Comparison of ENCODE assay signal across 25 cellular contexts in the genomic region with DNA sequence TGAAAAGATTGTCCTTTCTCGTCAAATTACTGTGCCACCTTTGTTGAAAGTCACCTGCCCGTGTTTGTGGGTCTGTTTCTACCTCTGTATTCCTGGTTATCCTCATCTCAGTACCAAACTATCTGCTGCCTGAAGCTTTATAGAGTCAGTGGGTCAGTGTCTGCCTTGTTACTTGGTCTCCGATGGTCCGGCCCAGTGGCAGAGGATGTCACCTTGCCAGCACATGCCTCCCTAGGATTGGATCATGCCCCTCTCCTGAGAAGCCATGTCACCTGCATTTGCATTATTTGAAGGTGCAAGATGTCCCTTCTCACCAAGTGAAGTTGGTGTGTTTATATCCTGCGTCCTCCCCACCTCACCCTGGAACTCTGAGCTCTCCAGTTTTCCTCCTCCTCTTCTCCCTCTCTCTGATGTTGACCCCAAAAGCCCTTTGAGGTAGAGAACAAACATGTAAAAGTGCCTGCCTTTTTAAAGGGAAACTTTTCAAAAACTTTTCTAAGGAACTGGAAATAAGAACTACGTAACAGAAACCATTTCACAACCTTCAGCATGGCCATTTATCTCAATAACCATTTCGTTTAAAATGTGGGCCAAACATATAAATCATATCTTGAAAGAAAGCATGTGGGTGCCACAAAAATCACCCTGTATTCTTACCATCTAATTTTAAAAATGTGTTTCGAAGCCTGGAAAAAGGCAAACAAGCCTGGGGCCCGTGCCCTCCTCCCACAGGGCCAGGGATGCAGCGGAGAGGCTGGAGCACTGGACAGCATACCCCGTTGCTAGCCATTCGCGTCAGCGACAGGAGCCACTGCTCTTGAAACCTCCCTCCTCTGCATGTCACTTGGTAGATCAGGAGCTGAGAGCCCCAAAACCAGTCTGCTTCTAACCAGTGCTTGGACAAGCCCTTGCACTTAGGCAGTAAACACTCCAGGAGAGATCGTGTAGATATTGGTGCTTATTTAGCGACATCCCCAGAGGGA.
DNase-seq lines count a peak whose midpoint lies in the region; ATAC-seq and TF ChIP-seq lines count a peak whose summit lies in the region.
"Had no signal": no experiment of that assay in that cellular context is flagged by ENCODE, and none has a peak within 500 bp of the region (broad histone marks: within the 10 kb centered on the region; RNA-seq: fewer than 3 reads in every experiment).

No MANE protein-coding gene starts in this region.

- peak overlapping the region; percentile 79 for H3K27ac Mint-ChIP-seq in dendritic cell treated with granulocyte-macrophage colony-stimulating factor and Interleukin-4, amounts not matched to agents 40 ng/mL and 50 ng/mL, for 4 days
- H3K27ac Mint-ChIP-seq in naive thymus-derived CD4-positive, alpha-beta T cell = peak overlapping the region in 1 of 9 donors; percentile 8
- H3K27ac Mint-ChIP-seq: activated CD4-positive, alpha-beta memory T cell treated with anti-CD3 and anti-CD28 coated beads for 36 hours; B cell had no signal

- in situ Hi-C loops in mammary epithelial cell (cut with MboI; ENCODE audit: low sequenced_read_pairs in 2 of 2) = no loop called here

- dilution Hi-C loops in mammary epithelial cell (cut with HindIII; ENCODE audit: low sequenced_read_pairs) = loop anchor here (5.0 kb wide), 1 partner anchor 59 kb away; no protein-coding TSS in a partner anchor

- TF ChIP-seq POLR2A in breast epithelium (IDR thresholded peaks at IDR 0.05) (no peak), uterus (IDR thresholded peaks at IDR 0.05) (no peak)

- BruUV-seq in mammary epithelial cell (replicated peaks; lab: Mats Ljungman, UMichigan) = no TSS peak

- no peak overlapping the region for H3K9ac ChIP-seq in mammary epithelial cell (ENCODE audit: insufficient read depth, low read length)

- no peaks in the 10 kb centered on the region for H3K27me3 Mint-ChIP-seq in dendritic cell treated with granulocyte-macrophage colony-stimulating factor and Interleukin-4, amounts not matched to agents 40 ng/mL and 50 ng/mL, for 4 days
- no peaks in the 10 kb centered on the region for H3K27me3 Mint-ChIP-seq in naive thymus-derived CD4-positive, alpha-beta T cell
- H3K27me3 Mint-ChIP-seq: activated CD4-positive, alpha-beta memory T cell treated with anti-CD3 and anti-CD28 coated beads for 36 hours; activated naive CD8-positive, alpha-beta T cell treated with anti-CD3 and anti-CD28 coated beads for 36 hours; B cell had no signal

- peaks cover 74% of the 10 kb centered on the region for H3K4me1 Mint-ChIP-seq in dendritic cell treated with granulocyte-macrophage colony-stimulating factor and Interleukin-4, amounts not matched to agents 40 ng/mL and 50 ng/mL, for 4 days (ENCODE audit: low read depth)
- H3K4me1 Mint-ChIP-seq in naive thymus-derived CD4-positive, alpha-beta T cell = peaks cover 0 to 15% (median 3%) of the 10 kb centered on the region in 7 donors
- H3K4me1 Mint-ChIP-seq: activated naive CD8-positive, alpha-beta T cell treated with anti-CD3 and anti-CD28 coated beads for 36 hours; B cell had no signal

- intact Hi-C loops in breast epithelium (cut with DNase I; ENCODE audit: low total_unique reads) = loop anchor here (5.0 kb wide), 1 partner anchor 1754 kb away; no protein-coding TSS in a partner anchor
- intact Hi-C loops in mammary epithelial cell (cut with micrococcal nuclease) = no loop called here
- intact Hi-C loops in dendritic cell treated with granulocyte-macrophage colony-stimulating factor and Interleukin-4, amounts not matched to agents 40 ng/mL and 50 ng/mL, for 4 days (cut with micrococcal nuclease) = no loop called here
- intact Hi-C loops in uterus (cut with DNase I; ENCODE audit: low total_unique reads) = no loop called here
- intact Hi-C loops in naive thymus-derived CD4-positive, alpha-beta T cell (cut with micrococcal nuclease) = no loop called here

- ATAC-seq in omental fat pad (ENCODE audit: low FRiP score) (peak; percentile 12), GM21360 (IDR thresholded peaks at IDR 0.05; ENCODE audit: unreplicated experiment) (no peak)
- no peak for ATAC-seq in naive thymus-derived CD4-positive, alpha-beta T cell
- ATAC-seq: A549, left lobe of liver, sciatic nerve had no signal

- H3K36me3 Mint-ChIP-seq in dendritic cell treated with granulocyte-macrophage colony-stimulating factor and Interleukin-4, amounts not matched to agents 40 ng/mL and 50 ng/mL, for 4 days (ENCODE audit: low read depth) = peaks cover 36% of the 10 kb centered on the region
- peaks cover 0 to 14% (median 9%) of the 10 kb centered on the region in 5 donors for H3K36me3 Mint-ChIP-seq in naive thymus-derived CD4-positive, alpha-beta T cell

- POLR2A ChIA-PET in naive thymus-derived CD4-positive, alpha-beta T cell (lab: Charles Lee) = no interaction called here

- CTCF ChIA-PET in mammary epithelial cell (lab: Charles Lee; ENCODE audit: low non-redundant PET) = no interaction called here
- CTCF ChIA-PET in naive thymus-derived CD4-positive, alpha-beta T cell (lab: Charles Lee) = no interaction called here

- peaks cover 12% of the 10 kb centered on the region for H3K9me3 Mint-ChIP-seq in dendritic cell treated with granulocyte-macrophage colony-stimulating factor and Interleukin-4, amounts not matched to agents 40 ng/mL and 50 ng/mL, for 4 days
- peaks cover 0 to 2% (median 0%) of the 10 kb centered on the region in 11 donors for H3K9me3 Mint-ChIP-seq in naive thymus-derived CD4-positive, alpha-beta T cell
- H3K9me3 Mint-ChIP-seq: activated naive CD8-positive, alpha-beta T cell treated with anti-CD3 and anti-CD28 coated beads for 36 hours had no signal

- H3K36me3 ChIP-seq in breast epithelium (no peaks in the 10 kb centered on the region), mammary epithelial cell (ENCODE audit: insufficient read depth, low read length) (no peaks in the 10 kb centered on the region), uterus (no peaks in the 10 kb centered on the region)
- no peaks in the 10 kb centered on the region for H3K36me3 ChIP-seq in naive thymus-derived CD4-positive, alpha-beta T cell (ENCODE audit: control insufficient read depth in 2 of 3, insufficient read depth in 3 of 3, low read length in 3 of 3)
- H3K36me3 ChIP-seq: SJSA1 had no signal

- H3K4me1 ChIP-seq in breast epithelium (peaks cover 0 to 7% of the 10 kb centered on the region in 2 donors), mammary epithelial cell (ENCODE audit: insufficient read depth, low read length) (no peaks in the 10 kb centered on the region), uterus (peaks cover 0 to 6% of the 10 kb centered on the region in 2 donors)
- no peaks in the 10 kb centered on the region for H3K4me1 ChIP-seq in naive thymus-derived CD4-positive, alpha-beta T cell (ENCODE audit: control insufficient read depth in 2 of 2, insufficient read depth in 2 of 2, low read length in 2 of 2)
- H3K4me1 ChIP-seq: A549 had no signal

- H3K9me3 ChIP-seq in breast epithelium (no peaks in the 10 kb centered on the region), mammary epithelial cell (replicated peaks; ENCODE audit: insufficient read depth, low read length) (no peaks in the 10 kb centered on the region), uterus (no peaks in the 10 kb centered on the region)
- H3K9me3 ChIP-seq in naive thymus-derived CD4-positive, alpha-beta T cell (ENCODE audit: control insufficient read depth in 2 of 3, low read length in 3 of 3) = no peaks in the 10 kb centered on the region
- H3K9me3 ChIP-seq: A549, SJSA1 had no signal

- H3K4me3 ChIP-seq in breast epithelium (peak overlapping the region in 1 of 3 donors; percentile 27), mammary epithelial cell (replicated peaks in 1 of 3; ENCODE audit: insufficient read depth in 1 of 3, low read depth in 2 of 3, low read length in 3 of 3) (no peak overlapping the region), uterus (no peak overlapping the region)
- H3K4me3 ChIP-seq in naive thymus-derived CD4-positive, alpha-beta T cell (ENCODE audit: low read length) = no peak overlapping the region
- H3K4me3 ChIP-seq: A549, SJSA1 had no signal

- DNase-seq in breast epithelium (ENCODE audit: low spot score in 2 of 2) (peak in 1 of 2 donors; percentile 24), mammary epithelial cell (no peak), omental fat pad (ENCODE audit: low spot score) (no peak), uterus (no peak), activated gamma-delta T cell (lab: John Stamatoyannopoulos, UW) (no peak)
- DNase-seq in naive thymus-derived CD4-positive, alpha-beta T cell = no peak
- DNase-seq: activated CD4-positive, alpha-beta memory T cell treated with anti-CD3 and anti-CD28 coated beads for 36 hours; activated CD4-positive, CD25-positive, alpha-beta regulatory T cell; activated effector memory CD4-positive, alpha-beta T cell treated with Interleukin-2 at 50 U/mL for 16 hours; activated naive CD8-positive, alpha-beta T cell treated with anti-CD3 and anti-CD28 coated beads for 36 hours; GDM1; HCEC 1CT; KBM-7; midbrain; NCI-H2029 treated with DMSO at 0.1 percent for 48 hours; NCI-H226; NCI-H748 treated with DMSO at 0.1 percent for 48 hours; stimulated activated naive CD4-positive, alpha-beta T cell had no signal

- H3K27ac ChIP-seq in breast epithelium (peak overlapping the region; percentile 31 to 74), mammary epithelial cell (ENCODE audit: insufficient read depth, low read depth, low read length) (no peak overlapping the region), uterus (peak overlapping the region; percentile 76 to 79)
- no peak overlapping the region for H3K27ac ChIP-seq in naive thymus-derived CD4-positive, alpha-beta T cell (ENCODE audit: low read depth, low read length)
- H3K27ac ChIP-seq: A549, SJSA1 had no signal

- H3K4me2 ChIP-seq in mammary epithelial cell (ENCODE audit: insufficient read depth, low read depth, low read length) = no peak overlapping the region
- H3K4me2 ChIP-seq: A549 had no signal

- no peaks in the 10 kb centered on the region for H4K20me1 ChIP-seq in mammary epithelial cell (ENCODE audit: insufficient read depth, low read length)

- 97% methylated on average over 13 of the region's 16 CpGs for WGBS in mammary epithelial cell (ENCODE audit: low coverage, missing lambda C conversion rate)

- no peak for TF ChIP-seq CTCF in breast epithelium (IDR thresholded peaks at IDR 0.05)
- TF ChIP-seq CTCF in mammary epithelial cell (conservative IDR thresholded peaks at IDR 0.05 in 1 of 2, IDR thresholded peaks at IDR 0.05 in 1 of 2; ENCODE audit: extremely low read depth in 1 of 2, insufficient read depth in 1 of 2, low read depth in 1 of 2, low read length in 2 of 2) = no peak
- TF ChIP-seq CTCF in omental fat pad (IDR thresholded peaks at IDR 0.05) = no peak
- TF ChIP-seq CTCF in uterus (IDR thresholded peaks at IDR 0.05) = no peak

- H3K27me3 ChIP-seq in breast epithelium = no peaks in the 10 kb centered on the region
- H3K27me3 ChIP-seq in mammary epithelial cell (ENCODE audit: insufficient read depth, low read length) = no peaks in the 10 kb centered on the region
- H3K27me3 ChIP-seq in uterus = no peaks in the 10 kb centered on the region
- no peaks in the 10 kb centered on the region for H3K27me3 ChIP-seq in naive thymus-derived CD4-positive, alpha-beta T cell (ENCODE audit: control insufficient read depth in 2 of 2, insufficient read depth in 2 of 2, low read length in 2 of 2)
- H3K27me3 ChIP-seq: SJSA1 had no signal

- H3K79me2 ChIP-seq in mammary epithelial cell (ENCODE audit: insufficient read depth, low read length) = no peaks in the 10 kb centered on the region

- H3K4me3 Mint-ChIP-seq in dendritic cell treated with granulocyte-macrophage colony-stimulating factor and Interleukin-4, amounts not matched to agents 40 ng/mL and 50 ng/mL, for 4 days = no peak overlapping the region
- H3K4me3 Mint-ChIP-seq in naive thymus-derived CD4-positive, alpha-beta T cell = no peak overlapping the region
- H3K4me3 Mint-ChIP-seq: activated CD4-positive, alpha-beta memory T cell treated with anti-CD3 and anti-CD28 coated beads for 36 hours; activated naive CD8-positive, alpha-beta T cell treated with anti-CD3 and anti-CD28 coated beads for 36 hours; B cell had no signal

- H2AFZ ChIP-seq in mammary epithelial cell (ENCODE audit: low read depth, low read length) = no peak overlapping the region

Comparison
In these comparisons a context has a peak if more than half of its experiments do, and no peak if none do; other contexts are left out.
1. H3K27ac ChIP-seq: peak in breast epithelium (2 of 2) and uterus (2 of 2); none in mammary epithelial cell (single experiment) and naive thymus-derived CD4-positive, alpha-beta T cell (single experiment).